ENCODE assay signal across 2 cellular contexts in the genomic region with DNA sequence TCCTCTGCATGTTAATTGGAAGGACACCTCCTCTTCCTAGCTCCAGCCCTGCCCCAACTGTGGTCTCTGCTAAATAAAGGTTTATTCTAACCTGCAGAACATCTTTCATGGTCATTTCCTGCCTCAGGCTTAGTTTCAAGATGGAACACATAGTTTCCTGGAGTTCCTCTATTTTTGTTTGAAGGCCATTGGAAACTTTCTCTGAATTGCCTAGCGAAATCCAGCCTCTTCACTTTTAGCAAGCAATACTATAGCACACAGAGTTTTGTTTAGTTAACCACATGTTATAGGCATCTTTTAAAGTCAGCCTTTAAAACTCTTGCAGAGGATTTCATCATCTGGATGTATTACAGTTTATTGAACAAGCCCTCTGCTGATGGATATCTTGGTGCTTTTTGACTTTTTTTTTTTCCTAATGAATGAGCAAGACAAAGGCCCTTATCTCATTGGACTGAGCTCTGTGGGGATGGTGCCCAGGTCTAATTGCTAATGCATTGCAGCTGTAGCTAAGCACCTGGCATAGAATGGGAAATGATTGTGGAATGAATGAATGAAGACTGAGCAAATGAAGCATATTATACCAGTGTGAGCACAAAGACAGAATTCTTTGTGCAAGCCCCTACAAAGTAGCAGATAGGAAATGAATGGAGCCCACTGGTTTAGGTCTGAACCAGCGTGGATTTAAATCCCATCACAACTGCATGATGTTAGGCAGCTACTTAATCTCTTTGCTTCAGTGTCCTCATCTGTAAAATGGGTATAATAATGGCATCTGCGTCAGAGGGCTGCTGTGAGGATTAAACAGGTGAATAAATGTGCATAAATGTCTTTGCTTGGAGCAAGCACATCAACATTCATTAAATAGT.
A peak's percentile ranks its signal among the peaks of the same experiment; 100 is the strongest.
TF ChIP-seq lines count a peak whose summit lies in the region.

No MANE protein-coding gene starts in this region.

TF ChIP-seq in HEK293, 187 proteins besides CTCF, POLR2A, EP300 and RAD21 (continued from another document):
- TF ChIP-seq, protein P1, sequence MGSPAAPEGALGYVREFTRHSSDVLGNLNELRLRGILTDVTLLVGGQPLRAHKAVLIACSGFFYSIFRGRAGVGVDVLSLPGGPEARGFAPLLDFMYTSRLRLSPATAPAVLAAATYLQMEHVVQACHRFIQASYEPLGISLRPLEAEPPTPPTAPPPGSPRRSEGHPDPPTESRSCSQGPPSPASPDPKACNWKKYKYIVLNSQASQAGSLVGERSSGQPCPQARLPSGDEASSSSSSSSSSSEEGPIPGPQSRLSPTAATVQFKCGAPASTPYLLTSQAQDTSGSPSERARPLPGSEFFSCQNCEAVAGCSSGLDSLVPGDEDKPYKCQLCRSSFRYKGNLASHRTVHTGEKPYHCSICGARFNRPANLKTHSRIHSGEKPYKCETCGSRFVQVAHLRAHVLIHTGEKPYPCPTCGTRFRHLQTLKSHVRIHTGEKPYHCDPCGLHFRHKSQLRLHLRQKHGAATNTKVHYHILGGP (tag by site-specific recombination; IDR thresholded peaks at IDR 0.05), result peak; percentile 51; the same call in 1 of the 2 replicates
- TF ChIP-seq ZNF701 (tag by site-specific recombination; IDR thresholded peaks at IDR 0.05) (no peak), TRIM28 (IDR thresholded peaks at IDR 0.05; ENCODE audit: borderline replicate concordance, low read length) (peak; percentile 68; the same call in 1 of the 2 replicates), FEZF1 (tag by site-specific recombination; IDR thresholded peaks at IDR 0.05) (peak; percentile 29; the same call in 1 of the 2 replicates), ZNF184 (tag by site-specific recombination; IDR thresholded peaks at IDR 0.05) (no peak), ZNF791 (tag by site-specific recombination; IDR thresholded peaks at IDR 0.05) (no peak), ZNF561 (tag by site-specific recombination; IDR thresholded peaks at IDR 0.05; ENCODE audit: borderline replicate concordance) (no peak), ZNF121 (tag by site-specific recombination; IDR thresholded peaks at IDR 0.05) (no peak), SP7 (tag by site-specific recombination; IDR thresholded peaks at IDR 0.05) (no peak), OVOL3 (tag by site-specific recombination; IDR thresholded peaks at IDR 0.05) (no peak), SETDB1 (IDR thresholded peaks at IDR 0.05; ENCODE audit: insufficient read length, low read length) (peak; percentile 32), BCL11B (tag by site-specific recombination; IDR thresholded peaks at IDR 0.05; ENCODE audit: low read depth) (no peak), ZNF2 (tag by site-specific recombination; IDR thresholded peaks at IDR 0.05) (no peak), REPIN1 (tag by site-specific recombination; IDR thresholded peaks at IDR 0.05; ENCODE audit: low read depth) (no peak), OSR2 (tag by site-specific recombination; IDR thresholded peaks at IDR 0.05) (no peak), ZNF747 (tag by site-specific recombination; IDR thresholded peaks at IDR 0.05) (no peak)
- TF ChIP-seq, protein P2, sequence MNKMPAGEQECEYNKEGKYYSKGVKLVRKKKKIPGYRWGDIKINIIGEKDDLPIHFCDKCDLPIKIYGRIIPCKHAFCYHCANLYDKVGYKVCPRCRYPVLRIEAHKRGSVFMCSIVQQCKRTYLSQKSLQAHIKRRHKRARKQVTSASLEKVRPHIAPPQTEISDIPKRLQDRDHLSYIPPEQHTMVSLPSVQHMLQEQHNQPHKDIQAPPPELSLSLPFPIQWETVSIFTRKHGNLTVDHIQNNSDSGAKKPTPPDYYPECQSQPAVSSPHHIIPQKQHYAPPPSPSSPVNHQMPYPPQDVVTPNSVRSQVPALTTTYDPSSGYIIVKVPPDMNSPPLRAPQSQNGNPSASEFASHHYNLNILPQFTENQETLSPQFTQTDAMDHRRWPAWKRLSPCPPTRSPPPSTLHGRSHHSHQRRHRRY (tag by site-specific recombination; IDR thresholded peaks at IDR 0.05), result no peak
- TF ChIP-seq, protein P3, sequence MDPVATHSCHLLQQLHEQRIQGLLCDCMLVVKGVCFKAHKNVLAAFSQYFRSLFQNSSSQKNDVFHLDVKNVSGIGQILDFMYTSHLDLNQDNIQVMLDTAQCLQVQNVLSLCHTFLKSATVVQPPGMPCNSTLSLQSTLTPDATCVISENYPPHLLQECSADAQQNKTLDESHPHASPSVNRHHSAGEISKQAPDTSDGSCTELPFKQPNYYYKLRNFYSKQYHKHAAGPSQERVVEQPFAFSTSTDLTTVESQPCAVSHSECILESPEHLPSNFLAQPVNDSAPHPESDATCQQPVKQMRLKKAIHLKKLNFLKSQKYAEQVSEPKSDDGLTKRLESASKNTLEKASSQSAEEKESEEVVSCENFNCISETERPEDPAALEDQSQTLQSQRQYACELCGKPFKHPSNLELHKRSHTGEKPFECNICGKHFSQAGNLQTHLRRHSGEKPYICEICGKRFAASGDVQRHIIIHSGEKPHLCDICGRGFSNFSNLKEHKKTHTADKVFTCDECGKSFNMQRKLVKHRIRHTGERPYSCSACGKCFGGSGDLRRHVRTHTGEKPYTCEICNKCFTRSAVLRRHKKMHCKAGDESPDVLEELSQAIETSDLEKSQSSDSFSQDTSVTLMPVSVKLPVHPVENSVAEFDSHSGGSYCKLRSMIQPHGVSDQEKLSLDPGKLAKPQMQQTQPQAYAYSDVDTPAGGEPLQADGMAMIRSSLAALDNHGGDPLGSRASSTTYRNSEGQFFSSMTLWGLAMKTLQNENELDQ (tag by site-specific recombination; IDR thresholded peaks at IDR 0.05; ENCODE audit: low read depth), result no peak
- TF ChIP-seq, protein P4, sequence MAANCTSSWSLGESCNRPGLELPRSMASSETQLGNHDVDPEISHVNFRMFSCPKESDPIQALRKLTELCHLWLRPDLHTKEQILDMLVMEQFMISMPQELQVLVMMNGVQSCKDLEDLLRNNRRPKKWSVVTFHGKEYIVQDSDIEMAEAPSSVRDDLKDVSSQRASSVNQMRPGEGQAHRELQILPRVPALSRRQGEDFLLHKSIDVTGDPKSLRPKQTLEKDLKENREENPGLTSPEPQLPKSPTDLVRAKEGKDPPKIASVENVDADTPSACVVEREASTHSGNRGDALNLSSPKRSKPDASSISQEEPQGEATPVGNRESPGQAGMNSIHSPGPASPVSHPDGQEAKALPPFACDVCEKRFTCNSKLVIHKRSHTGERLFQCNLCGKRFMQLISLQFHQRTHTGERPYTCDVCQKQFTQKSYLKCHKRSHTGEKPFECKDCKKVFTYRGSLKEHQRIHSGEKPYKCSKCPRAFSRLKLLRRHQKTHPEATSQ (tag by site-specific recombination; IDR thresholded peaks at IDR 0.05), result no peak

TF ChIP-seq in SK-N-SH treated with all-trans-retinoic acid at 6 μM for 48 hours, 23 proteins besides CTCF, POLR2A, EP300 and RAD21 (continued from another document):
- TF ChIP-seq TCF4 (CRISPR knock-in tag; IDR thresholded peaks at IDR 0.05; ENCODE audit: borderline replicate concordance) (peak; percentile 78; the same call in 1 of the 2 replicates), SNAI2 (CRISPR knock-in tag; IDR thresholded peaks at IDR 0.05) (no peak)
TF ChIP-seq in SK-N-SH treated with all-trans-retinoic acid at 6 μM for 48 hours: peak in this region for 1.
